In the genomic region with DNA sequence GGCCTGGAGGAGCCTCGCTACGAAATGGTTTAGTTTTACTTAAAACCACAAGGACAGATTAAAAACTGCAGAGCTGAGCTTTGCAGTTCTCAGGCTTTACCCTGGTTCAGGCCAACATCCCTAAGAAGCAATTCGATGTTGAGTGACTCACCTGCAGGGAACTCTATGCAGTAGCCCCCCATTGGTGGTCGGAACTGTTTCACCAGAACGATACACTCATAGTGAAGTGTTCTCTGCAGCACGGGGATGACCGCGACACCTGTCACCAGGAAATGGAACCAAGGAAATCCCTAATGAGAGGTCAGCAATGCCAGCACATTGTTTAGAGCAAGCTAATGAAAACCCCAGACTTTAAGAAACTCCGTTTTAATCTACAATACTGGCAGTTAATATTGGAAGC, we compare ENCODE assay signal across 21 cellular contexts. TPM values are rescaled to one million over a fixed set of nuclear protein-coding genes. Genes with fewer than 3 reads are reported as not detected.
DNase-seq lines count a peak whose midpoint lies in the region; ATAC-seq, FAIRE-seq and TF ChIP-seq lines count a peak whose summit lies in the region.
"Had no signal": no experiment of that assay in that cellular context is flagged by ENCODE, and none has a peak within 500 bp of the region (broad histone marks: within the 10 kb centered on the region; RNA-seq: fewer than 3 reads in every experiment).

No MANE protein-coding gene starts in this region.

- in situ Hi-C loops in mammary epithelial cell (cut with MboI; ENCODE audit: low sequenced_read_pairs in 2 of 2), result no loop called here

- FAIRE-seq in bronchial epithelial cell (lab: Jason Lieb, UNC), result peak; percentile 28

- no peak overlapping the region for H3K4me3 Mint-ChIP-seq in stimulated activated effector memory CD8-positive, alpha-beta T cell treated with anti-CD3 and anti-CD28 coated beads, Interleukin-12 subunit alpha, Interleukin-12 subunit beta, amount 100 ng/mL, for 72 hours
- no peak overlapping the region for H3K4me3 Mint-ChIP-seq in chondrocyte (ENCODE audit: unreplicated experiment)
- H3K4me3 Mint-ChIP-seq: immature natural killer cell; naive B cell; T-helper 1 cell treated with Interleukin-12 subunit alpha and Interleukin-12 subunit beta and Interleukin-4 antibody, amounts not matched to agents 30 μg/mL and 1 μg/mL, for 36 hours had no signal

- no peaks in the 10 kb centered on the region for H3K79me2 ChIP-seq in mammary epithelial cell (ENCODE audit: insufficient read depth, low read length)

- H3K27ac ChIP-seq in mammary epithelial cell (ENCODE audit: insufficient read depth, low read depth, low read length), result no peak overlapping the region
- H3K27ac ChIP-seq in breast epithelium, result no peak overlapping the region
- H3K27ac ChIP-seq: KMS-11 had no signal

- peak; percentile 5 for DNase-seq in mammary epithelial cell
- no peak for DNase-seq in breast epithelium (ENCODE audit: low spot score in 2 of 2)
- peak; percentile 83 for DNase-seq in LHCN-M2 (ENCODE audit: low read depth)
- peak; percentile 33 for DNase-seq in bronchial epithelial cell (ENCODE audit: low read depth)
- DNase-seq in stimulated activated effector memory CD8-positive, alpha-beta T cell treated with anti-CD3 and anti-CD28 coated beads, Interleukin-12 subunit alpha, Interleukin-12 subunit beta, amount 100 ng/mL, for 72 hours (ENCODE audit: low spot score in 2 of 2), result no peak
- DNase-seq in chondrocyte (ENCODE audit: low spot score), result no peak
- no peak for DNase-seq in SW480 (ENCODE audit: low spot score)
- no peak for DNase-seq in stimulated activated naive CD4-positive, alpha-beta T cell treated with Interleukin-2 at 50 U/mL for 16 hours (lab: John Stamatoyannopoulos, UW)
- DNase-seq: amygdala; cerebellar nuclear complex; DMS79 treated with DMSO at 0.1 percent for 48 hours; immature natural killer cell; naive B cell; NCI-H1105 treated with DMSO at 0.1 percent for 48 hours; NCI-H524 treated with DMSO at 0.1 percent for 48 hours; right cardiac atrium; Right ventricle myocardium superior; stimulated activated naive CD4-positive, alpha-beta T cell; trophoblast cell had no signal

- H3K4me2 ChIP-seq in mammary epithelial cell (ENCODE audit: insufficient read depth, low read depth, low read length), result no peak overlapping the region
- H3K4me2 ChIP-seq: KMS-11 had no signal

- no peaks in the 10 kb centered on the region for H3K9me3 Mint-ChIP-seq in stimulated activated effector memory CD8-positive, alpha-beta T cell treated with anti-CD3 and anti-CD28 coated beads, Interleukin-12 subunit alpha, Interleukin-12 subunit beta, amount 100 ng/mL, for 72 hours
- H3K9me3 Mint-ChIP-seq in chondrocyte (ENCODE audit: low read depth), result no peaks in the 10 kb centered on the region
- H3K9me3 Mint-ChIP-seq: immature natural killer cell; naive B cell; T-helper 1 cell treated with Interleukin-12 subunit alpha and Interleukin-12 subunit beta and Interleukin-4 antibody, amounts not matched to agents 30 μg/mL and 1 μg/mL, for 36 hours had no signal

- intact Hi-C loops in mammary epithelial cell (cut with micrococcal nuclease) (no loop called here), breast epithelium (cut with DNase I; ENCODE audit: low total_unique reads) (no loop called here)

- no peaks in the 10 kb centered on the region for H3K27me3 ChIP-seq in mammary epithelial cell (ENCODE audit: insufficient read depth, low read length)
- H3K27me3 ChIP-seq in breast epithelium, result no peaks in the 10 kb centered on the region
- H3K27me3 ChIP-seq in bronchial epithelial cell (ENCODE audit: control insufficient read depth, insufficient read depth, low read length), result no peaks in the 10 kb centered on the region

- TF ChIP-seq CTCF in mammary epithelial cell (conservative IDR thresholded peaks at IDR 0.05 in 1 of 2, IDR thresholded peaks at IDR 0.05 in 1 of 2; ENCODE audit: extremely low read depth in 1 of 2, insufficient read depth in 1 of 2, low read depth in 1 of 2, low read length in 2 of 2) (no peak), breast epithelium (IDR thresholded peaks at IDR 0.05) (no peak), bronchial epithelial cell (IDR thresholded peaks at IDR 0.05; ENCODE audit: insufficient read depth, low read length, severe bottlenecking) (no peak), chondrocyte (IDR thresholded peaks at IDR 0.05) (no peak)

- H2AFZ ChIP-seq in mammary epithelial cell (ENCODE audit: low read depth, low read length), result no peak overlapping the region

- BruUV-seq in mammary epithelial cell (replicated peaks; lab: Mats Ljungman, UMichigan), result no TSS peak

- H3K9me3 ChIP-seq in mammary epithelial cell (replicated peaks; ENCODE audit: insufficient read depth, low read length) (no peaks in the 10 kb centered on the region), breast epithelium (no peaks in the 10 kb centered on the region)

- dilution Hi-C loops in mammary epithelial cell (cut with HindIII; ENCODE audit: low sequenced_read_pairs), result no loop called here

- ATAC-seq in stimulated activated effector memory CD8-positive, alpha-beta T cell treated with anti-CD3 and anti-CD28 coated beads, Interleukin-12 subunit alpha, Interleukin-12 subunit beta, amount 100 ng/mL, for 72 hours, result peak; percentile 49
- ATAC-seq: right cardiac atrium had no signal

- H3K36me3 Mint-ChIP-seq in stimulated activated effector memory CD8-positive, alpha-beta T cell treated with anti-CD3 and anti-CD28 coated beads, Interleukin-12 subunit alpha, Interleukin-12 subunit beta, amount 100 ng/mL, for 72 hours, result peaks cover 90% of the 10 kb centered on the region
- H3K36me3 Mint-ChIP-seq in chondrocyte (ENCODE audit: low read depth), result peaks cover 17% of the 10 kb centered on the region

- H3K27me3 Mint-ChIP-seq in chondrocyte (ENCODE audit: low read depth), result no peaks in the 10 kb centered on the region
- H3K27me3 Mint-ChIP-seq: naive B cell had no signal

- peaks cover 27% of the 10 kb centered on the region for H3K4me1 Mint-ChIP-seq in stimulated activated effector memory CD8-positive, alpha-beta T cell treated with anti-CD3 and anti-CD28 coated beads, Interleukin-12 subunit alpha, Interleukin-12 subunit beta, amount 100 ng/mL, for 72 hours
- no peaks in the 10 kb centered on the region for H3K4me1 Mint-ChIP-seq in chondrocyte (ENCODE audit: low read depth)
- H3K4me1 Mint-ChIP-seq: naive B cell had no signal

- H3K4me3 ChIP-seq in mammary epithelial cell (replicated peaks in 1 of 3; ENCODE audit: insufficient read depth in 1 of 3, low read depth in 2 of 3, low read length in 3 of 3) (no peak overlapping the region), breast epithelium (no peak overlapping the region), bronchial epithelial cell (ENCODE audit: low read depth, low read length) (no peak overlapping the region)

- no peak overlapping the region for H3K9ac ChIP-seq in mammary epithelial cell (ENCODE audit: insufficient read depth, low read length)
- H3K9ac ChIP-seq: KMS-11 had no signal

- TF ChIP-seq POLR2A in breast epithelium (IDR thresholded peaks at IDR 0.05), result no peak

- CTCF ChIA-PET in mammary epithelial cell (lab: Charles Lee; ENCODE audit: low non-redundant PET), result no interaction called here

- no peaks in the 10 kb centered on the region for H4K20me1 ChIP-seq in mammary epithelial cell (ENCODE audit: insufficient read depth, low read length)

- H3K4me1 ChIP-seq in mammary epithelial cell (ENCODE audit: insufficient read depth, low read length) (peaks cover 3% of the 10 kb centered on the region), breast epithelium (no peaks in the 10 kb centered on the region)

- WGBS in mammary epithelial cell (ENCODE audit: low coverage, missing lambda C conversion rate), result 80% methylated on average over 9 of the region's 9 CpGs

- H3K36me3 ChIP-seq in mammary epithelial cell (ENCODE audit: insufficient read depth, low read length) (peaks cover 18% of the 10 kb centered on the region), breast epithelium (no peaks in the 10 kb centered on the region), bronchial epithelial cell (ENCODE audit: control insufficient read depth, insufficient read depth, low read length) (peaks cover 15% of the 10 kb centered on the region)

- H3K27ac Mint-ChIP-seq in stimulated activated effector memory CD8-positive, alpha-beta T cell treated with anti-CD3 and anti-CD28 coated beads, Interleukin-12 subunit alpha, Interleukin-12 subunit beta, amount 100 ng/mL, for 72 hours, result no peak overlapping the region
- no peak overlapping the region for H3K27ac Mint-ChIP-seq in chondrocyte (ENCODE audit: unreplicated experiment)
- H3K27ac Mint-ChIP-seq: immature natural killer cell; naive B cell; T-helper 1 cell treated with Interleukin-12 subunit alpha and Interleukin-12 subunit beta and Interleukin-4 antibody, amounts not matched to agents 30 μg/mL and 1 μg/mL, for 36 hours had no signal

RNA-seq across cellular contexts. Expression of a gene that starts 18.0 kb away (rescaled TPM):
- 10 to 100 TPM; 46.3 to 78.9 TPM for total RNA-seq in mammary epithelial cell
- 105 TPM for polyA plus RNA-seq in mammary epithelial cell
- polyA minus RNA-seq in mammary epithelial cell, result 51.5 TPM
- 10 to 100 TPM; 44.3 to 54.4 (median 49.3) TPM for total RNA-seq in breast epithelium
- 82.7 and 87.1 TPM in 2 replicates for total RNA-seq in LHCN-M2 (2014; rRNA removed)
- polyA plus RNA-seq in LHCN-M2 (2012), result 70.4 TPM
- total RNA-seq in bronchial epithelial cell, result 51.2 and 68.4 TPM in 2 replicates
- 43.0 to 51.8 TPM (median 43.9 TPM) in 3 replicates for total RNA-seq in chondrocyte

RNA-seq across cellular contexts. Expression of a gene that starts 18.3 kb away (rescaled TPM):
- total RNA-seq in mammary epithelial cell (10 to 100 TPM; 73.5 to 97.0 TPM), breast epithelium (10 to 100 TPM; 61.6 to 87.5 (median 86.7) TPM), LHCN-M2 (2014; rRNA removed) (102 and 106 TPM in 2 replicates), bronchial epithelial cell (88.5 and 106 TPM in 2 replicates), chondrocyte (60.7 to 78.2 TPM (median 67.0 TPM) in 3 replicates)
- 189 TPM for polyA plus RNA-seq in mammary epithelial cell
- 525 TPM for polyA minus RNA-seq in mammary epithelial cell
- polyA plus RNA-seq in LHCN-M2 (2012), result 79.4 TPM

RNA-seq across cellular contexts. Expression of a gene that starts 48.2 kb away (rescaled TPM):
- total RNA-seq in mammary epithelial cell (10 to 100 TPM; 10.7 to 15.6 TPM), breast epithelium (10 to 100 TPM in 2 of 3 donors, 1 to 10 TPM in 1; 6.2 to 15.7 (median 10.2) TPM), LHCN-M2 (2014; rRNA removed) (10.1 and 15.8 TPM in 2 replicates), bronchial epithelial cell (7.4 and 9.5 TPM in 2 replicates), chondrocyte (8.2 to 11.0 TPM (median 9.6 TPM) in 3 replicates)
- 7.5 TPM for polyA plus RNA-seq in mammary epithelial cell
- not detected for polyA minus RNA-seq in mammary epithelial cell
- polyA plus RNA-seq in LHCN-M2 (2012), result 7.0 TPM

Comparison
In these comparisons a context has a peak if more than half of its experiments do, and no peak if none do; other contexts are left out.
1. DNase-seq: peak in mammary epithelial cell (single experiment), LHCN-M2 (single experiment) and bronchial epithelial cell (single experiment); none in breast epithelium (0 of 2), stimulated activated effector memory CD8-positive, alpha-beta T cell treated with anti-CD3 and anti-CD28 coated beads, Interleukin-12 subunit alpha, Interleukin-12 subunit beta, amount 100 ng/mL, for 72 hours (0 of 2), chondrocyte (single experiment), SW480 (single experiment) and stimulated activated naive CD4-positive, alpha-beta T cell treated with Interleukin-2 at 50 U/mL for 16 hours (single experiment).